In genomic region chr7:54796150-54796549, GRCh38 we compare ENCODE assay signal across 28 cellular contexts. TPM values are rescaled to one million over a fixed set of nuclear protein-coding genes. Genes with fewer than 3 reads are reported as not detected.
DNase-seq lines count a peak whose midpoint lies in the region; ATAC-seq and TF ChIP-seq lines count a peak whose summit lies in the region.
"Had no signal": no experiment of that assay in that cellular context is flagged by ENCODE, and none has a peak within 500 bp of the region (broad histone marks: within the 10 kb centered on the region; RNA-seq: fewer than 3 reads in every experiment).

No MANE protein-coding gene starts in this region.

- H2AFZ ChIP-seq in PC-3 (ENCODE audit: low read length): 0 out of 2 replicates have a peak overlapping the region, but pooled peaks have one; percentile 13

- BruUV-seq in PC-3 (replicated peaks; lab: Mats Ljungman, UMichigan): no TSS peak

- H3K36me3 ChIP-seq in PC-3 (ENCODE audit: low read depth, low read length): no peaks in the 10 kb centered on the region
- H3K36me3 ChIP-seq: BE2C, left lung had no signal

- no peak overlapping the region for H3K4me2 ChIP-seq in PC-3 (ENCODE audit: low read length)

- no peaks in the 10 kb centered on the region for H3K4me1 ChIP-seq in PC-3 (ENCODE audit: insufficient read depth, low read length)
- H3K4me1 ChIP-seq: foreskin keratinocyte, left lung, psoas muscle, testis had no signal

- no peak overlapping the region for H3K27ac ChIP-seq in PC-3 (ENCODE audit: low read length)
- H3K27ac ChIP-seq: foreskin keratinocyte, left lung, psoas muscle, testis had no signal

- intact Hi-C loops in Right ventricle myocardium inferior (cut with DNase I) (loop anchor here (10.0 kb wide), 1 partner anchor 219 kb away; the partner anchor contains the start of gene EGFR), left ventricle myocardium superior (cut with micrococcal nuclease) (no loop called here), PC-3 (cut with micrococcal nuclease) (no loop called here)

- ATAC-seq in Right ventricle myocardium inferior (peak; percentile 16), left ventricle myocardium superior (no peak), PC-3 (no peak), GM18498 (IDR thresholded peaks at IDR 0.05; ENCODE audit: unreplicated experiment) (no peak)
- ATAC-seq: activated T-cell treated with anti-CD3 and anti-CD28 coated beads, Interleukin-2, amount 50 U/mL, for 72 hours; foreskin keratinocyte; left lung; Panc1; WTC11 had no signal

- no peaks in the 10 kb centered on the region for H3K27me3 ChIP-seq in PC-3 (ENCODE audit: low read length)
- H3K27me3 ChIP-seq: BE2C, foreskin keratinocyte, left lung, testis had no signal

- no peak for DNase-seq in Right ventricle myocardium inferior (ENCODE audit: missing footprints)
- no peak for DNase-seq in left ventricle myocardium superior
- no peak for DNase-seq in PC-3
- DNase-seq in fibroblast of pulmonary artery (ENCODE audit: low read depth): peak; percentile 21
- DNase-seq in NCI-H2196 (lab: John Stamatoyannopoulos, UW; ENCODE audit: unreplicated experiment): no peak
- no peak for DNase-seq in activated CD8-positive, alpha-beta memory T cell treated with anti-CD3 and anti-CD28 coated beads for 24 hours
- no peak for DNase-seq in activated effector memory CD4-positive, alpha-beta T cell treated with anti-CD3 and anti-CD28 coated beads, Interleukin-2, amount 50 U/mL, for 16 hours
- DNase-seq: activated naive CD4-positive, alpha-beta T cell treated with anti-CD3 and anti-CD28 coated beads for 36 hours; activated T-cell treated with anti-CD3 and anti-CD28 coated beads, Interleukin-2, amount 50 U/mL, for 72 hours; amniotic stem cell; BE2C; DMS153; foreskin keratinocyte; left lung; MV-4-11; naive B cell; NCI-H187 treated with DMSO at 0.1 percent for 48 hours; NCI-H446 treated with DMSO at 0.1 percent for 48 hours; nucleus accumbens; psoas muscle; SHP77 treated with DMSO at 0.1 percent for 48 hours; stimulated activated CD4-positive, alpha-beta T cell treated with anti-CD3 and anti-CD28 coated beads, Interleukin-15, amount 100 ng/mL, for 24 hours; stimulated activated naive CD4-positive, alpha-beta T cell treated with Interleukin-2 at 50 U/mL for 16 hours; T1000; testis had no signal

- POLR2A ChIA-PET in PC-3 (lab: Charles Lee; ENCODE audit: unreplicated experiment): no interaction called here

- no peaks in the 10 kb centered on the region for H3K9me3 ChIP-seq in PC-3 (ENCODE audit: low read length)
- H3K9me3 ChIP-seq: BE2C, left lung, psoas muscle, testis had no signal

- H4K20me1 ChIP-seq in PC-3 (ENCODE audit: low read length): no peaks in the 10 kb centered on the region

- H3K9ac ChIP-seq in PC-3 (ENCODE audit: low read length): no peak overlapping the region

- H3K79me2 ChIP-seq in PC-3 (ENCODE audit: low read length): no peaks in the 10 kb centered on the region

- CTCF ChIA-PET in PC-3 (lab: Charles Lee): no interaction called here

- H3K9me2 ChIP-seq in PC-3 (replicated peaks; ENCODE audit: low read length): no peaks in the 10 kb centered on the region

- no peak overlapping the region for H3K4me3 ChIP-seq in PC-3 (ENCODE audit: low read length)
- H3K4me3 ChIP-seq in fibroblast of pulmonary artery (replicated peaks; ENCODE audit: low read depth, low read length): no peak overlapping the region
- H3K4me3 ChIP-seq: left lung, psoas muscle, testis had no signal

- TF ChIP-seq CTCF in PC-3 (conservative IDR thresholded peaks at IDR 0.05; ENCODE audit: low read depth, low read length) (no peak), fibroblast of pulmonary artery (IDR thresholded peaks at IDR 0.05; ENCODE audit: low read length, missing control alignments) (no peak)

- H3F3A ChIP-seq in PC-3 (ENCODE audit: low read length, unreplicated experiment): no peaks in the 10 kb centered on the region

RNA-seq across cellular contexts. Expression of gene SEC61G, which starts 37.1 kb away (rescaled TPM):
- total RNA-seq in Right ventricle myocardium inferior (103 TPM), left ventricle myocardium superior (108 TPM), PC-3 (2014; rRNA removed) (128 and 177 TPM in 2 replicates)
